Comparison of ENCODE assay signal across 2 cellular contexts in the genomic region with DNA sequence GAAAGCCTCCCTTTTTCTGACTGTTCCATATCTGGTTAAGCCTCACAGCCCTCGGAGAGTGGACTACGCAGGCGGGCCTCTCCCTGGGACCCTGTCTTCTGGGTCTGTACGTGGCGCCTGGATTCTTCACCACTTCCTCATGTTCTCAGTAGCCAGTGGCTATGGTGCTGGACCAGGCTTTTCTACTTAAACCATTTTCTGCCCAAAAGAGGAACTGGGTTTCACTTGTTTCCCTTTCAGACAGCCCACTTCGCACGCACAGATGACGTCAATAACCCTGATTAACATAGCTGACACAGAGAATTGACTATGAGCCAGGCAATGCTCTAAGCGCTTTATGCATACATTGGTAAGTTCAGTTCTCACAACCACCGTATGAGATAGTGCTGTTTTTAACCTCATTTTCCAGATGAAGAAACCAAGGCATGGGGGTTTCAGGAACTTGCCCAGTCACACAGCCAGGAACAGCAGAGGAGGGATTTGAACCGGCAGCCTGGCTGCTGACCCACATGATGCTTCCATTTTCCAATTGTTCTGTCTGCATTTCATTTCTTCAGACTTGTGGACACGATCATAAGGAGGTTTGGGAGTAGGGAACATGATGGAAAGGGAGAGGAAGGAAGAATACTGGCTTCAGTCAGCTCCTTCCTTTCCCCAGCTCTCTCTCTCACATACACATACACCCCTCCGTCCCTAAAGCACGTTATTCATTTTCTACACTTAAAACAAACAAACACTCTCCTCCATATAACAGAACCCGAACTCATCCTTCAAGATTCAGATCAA.
TF ChIP-seq lines count a peak whose summit lies in the region.

No MANE protein-coding gene starts in this region.

TF ChIP-seq in H1, 55 proteins besides CTCF, POLR2A, EP300 and RAD21 (continued from another document):
- no peak for TF ChIP-seq CEBPB (IDR thresholded peaks at IDR 0.05; ENCODE audit: low read depth, low read length)
- TF ChIP-seq ASH2L (IDR thresholded peaks at IDR 0.05; ENCODE audit: low read length): no peak
- no peak for TF ChIP-seq HDAC2 (IDR thresholded peaks at IDR 0.05; ENCODE audit: borderline replicate concordance in 1 of 2, low read depth in 2 of 2, low read length in 2 of 2)
TF ChIP-seq in H1: peak in this region for 0.

TF ChIP-seq in SK-N-SH treated with all-trans-retinoic acid at 6 μM for 48 hours, 23 proteins besides CTCF, POLR2A, EP300 and RAD21:
- TF ChIP-seq, protein P1, sequence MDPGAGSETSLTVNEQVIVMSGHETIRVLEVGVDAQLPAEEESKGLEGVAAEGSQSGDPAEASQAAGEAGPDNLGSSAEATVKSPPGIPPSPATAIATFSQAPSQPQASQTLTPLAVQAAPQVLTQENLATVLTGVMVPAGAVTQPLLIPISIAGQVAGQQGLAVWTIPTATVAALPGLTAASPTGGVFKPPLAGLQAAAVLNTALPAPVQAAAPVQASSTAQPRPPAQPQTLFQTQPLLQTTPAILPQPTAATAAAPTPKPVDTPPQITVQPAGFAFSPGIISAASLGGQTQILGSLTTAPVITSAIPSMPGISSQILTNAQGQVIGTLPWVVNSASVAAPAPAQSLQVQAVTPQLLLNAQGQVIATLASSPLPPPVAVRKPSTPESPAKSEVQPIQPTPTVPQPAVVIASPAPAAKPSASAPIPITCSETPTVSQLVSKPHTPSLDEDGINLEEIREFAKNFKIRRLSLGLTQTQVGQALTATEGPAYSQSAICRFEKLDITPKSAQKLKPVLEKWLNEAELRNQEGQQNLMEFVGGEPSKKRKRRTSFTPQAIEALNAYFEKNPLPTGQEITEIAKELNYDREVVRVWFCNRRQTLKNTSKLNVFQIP (CRISPR knock-in tag; IDR thresholded peaks at IDR 0.05; ENCODE audit: borderline replicate concordance, low read depth): no peak
- TF ChIP-seq ARNTL (CRISPR knock-in tag; IDR thresholded peaks at IDR 0.05; ENCODE audit: borderline replicate concordance, low read depth) (no peak), SNAI2 (CRISPR knock-in tag; IDR thresholded peaks at IDR 0.05) (no peak), ZNF70 (CRISPR knock-in tag; IDR thresholded peaks at IDR 0.05) (no peak), TSHZ2 (CRISPR knock-in tag; IDR thresholded peaks at IDR 0.05) (no peak)
TF ChIP-seq in SK-N-SH treated with all-trans-retinoic acid at 6 μM for 48 hours: peak in this region for 0.
